28 cellular contexts compared by ENCODE assay signal in genomic region chr1:58434181-58434580, GRCh38.
"Had no signal": no experiment of that assay in that cellular context is flagged by ENCODE, and none has a peak within 500 bp of the region (broad histone marks: within the 10 kb centered on the region; RNA-seq: fewer than 3 reads in every experiment).

No MANE protein-coding gene starts in this region.

- DNase-seq: activated CD4-positive, alpha-beta memory T cell treated with anti-CD3 and anti-CD28 coated beads for 36 hours; activated CD4-positive, alpha-beta T cell treated with anti-CD3 and anti-CD28 coated beads for 36 hours; activated CD4-positive, alpha-beta T cell treated with anti-CD3 and anti-CD28 coated beads, Interleukin-2, amount 10 ng/mL, durations not matched to agents 24 days and 14 days; activated CD4-positive, CD25-positive, alpha-beta regulatory T cell; activated CD4-positive, CD25-positive, alpha-beta regulatory T cell treated with anti-CD3 and anti-CD28 coated beads, Interleukin-2, amount 50 U/mL, for 72 hours; activated CD8-positive, alpha-beta memory T cell treated with anti-CD3 and anti-CD28 coated beads, Interleukin-2, amount 10 ng/mL, durations not matched to agents 7 days and 5 days; activated CD8-positive, alpha-beta memory T cell treated with anti-CD3 and anti-CD28 coated beads, Interleukin-2, amount 50 U/mL, for 4 hours; activated CD8-positive, alpha-beta T cell treated with anti-CD3 and anti-CD28 coated beads, Interleukin-2, amount 10 ng/mL, durations not matched to agents 7 days and 5 days; activated gamma-delta T cell; activated naive CD4-positive, alpha-beta T cell; activated naive CD4-positive, alpha-beta T cell treated with anti-CD3 and anti-CD28 coated beads, Interleukin-2, amount 10 ng/mL, durations not matched to agents 7 days and 5 days; activated naive CD8-positive, alpha-beta T cell treated with anti-CD3 and anti-CD28 coated beads, Interleukin-2, amount 10 ng/mL, durations not matched to agents 7 days and 5 days; activated T-cell treated with anti-CD3 and anti-CD28 coated beads for 4 hours; activated T-cell treated with anti-CD3 and anti-CD28 coated beads, Interleukin-2, amount 50 U/mL, for 24 hours; activated T-cell treated with anti-CD3 and anti-CD28 coated beads, Interleukin-2, amount 50 U/mL, for 72 hours; central memory CD4-positive, alpha-beta T cell; cerebellar nuclear complex; colonic mucosa; dorsolateral prefrontal cortex; effector memory CD4-positive, alpha-beta T cell; endodermal cell; erythroblast; foreskin keratinocyte; gastrocnemius medialis; glutamatergic neuron; heart left ventricle; T-helper 17 cell; T1000 had no signal
